Comparison of ENCODE assay signal across 1 cellular context in the genomic region with DNA sequence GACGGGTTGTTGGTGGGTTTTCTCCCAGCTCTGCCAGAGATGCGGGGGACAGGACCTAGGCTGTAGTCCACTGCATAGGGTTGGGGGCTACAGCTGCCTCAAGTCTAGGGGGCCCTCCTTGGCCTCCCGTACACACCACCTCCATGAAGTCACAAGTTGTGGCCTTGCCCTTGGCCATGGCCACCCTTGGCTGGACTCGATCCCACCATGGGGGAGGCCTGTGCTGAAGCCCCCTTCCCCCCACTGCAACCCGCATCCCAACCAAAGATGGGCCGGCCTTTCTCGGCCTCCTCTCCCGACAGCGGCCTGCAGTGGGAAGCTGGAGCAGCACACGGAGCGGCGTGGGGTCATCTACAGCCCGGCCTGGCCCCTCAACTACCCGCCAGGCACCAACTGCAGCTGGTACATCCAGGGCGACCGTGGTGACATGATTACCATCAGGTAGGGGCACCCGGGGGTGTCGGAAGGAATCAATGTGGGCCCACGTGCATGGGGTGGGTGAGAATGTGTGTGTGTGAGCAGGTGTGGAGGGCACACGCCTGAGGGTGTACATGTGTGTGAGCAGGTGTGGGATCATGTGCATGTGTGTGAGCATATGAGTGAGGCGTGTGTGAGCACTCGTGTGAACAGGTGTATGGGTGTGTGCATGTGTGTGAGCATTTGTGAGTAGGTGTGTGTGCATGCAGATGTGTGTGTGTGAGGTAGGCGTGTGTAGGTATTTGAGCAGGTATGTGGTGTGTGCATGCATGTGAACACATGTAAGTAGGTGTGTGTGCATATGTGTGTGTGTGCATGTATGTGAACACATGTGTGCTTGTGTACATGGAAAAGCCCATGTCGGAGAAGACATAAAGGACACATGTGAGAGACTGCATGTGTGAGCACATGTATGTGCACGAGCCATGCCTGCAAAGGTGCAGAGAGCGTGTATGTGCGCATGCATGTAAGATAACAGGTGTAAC.
A peak's percentile ranks its signal among the peaks of the same experiment; 100 is the strongest.
TF ChIP-seq lines count a peak whose summit lies in the region.

No MANE protein-coding gene starts in this region.

TF ChIP-seq in HEK293, 187 proteins besides CTCF, POLR2A, EP300 and RAD21 (continued from another document):
- TF ChIP-seq ZNF600 (tag by site-specific recombination; IDR thresholded peaks at IDR 0.05) (no peak), RBAK (tag by site-specific recombination; IDR thresholded peaks at IDR 0.05) (no peak), KLF10 (tag by site-specific recombination; IDR thresholded peaks at IDR 0.05) (no peak), ZNF324 (tag by site-specific recombination; IDR thresholded peaks at IDR 0.05) (no peak), ZFP37 (tag by site-specific recombination; IDR thresholded peaks at IDR 0.05) (no peak), ZNF626 (tag by site-specific recombination; IDR thresholded peaks at IDR 0.05) (no peak), ZIC2 (tag by site-specific recombination; IDR thresholded peaks at IDR 0.05) (no peak), ZNF37A (tag by site-specific recombination; IDR thresholded peaks at IDR 0.05) (no peak), ZNF391 (tag by site-specific recombination; IDR thresholded peaks at IDR 0.05; ENCODE audit: borderline replicate concordance, low read depth) (no peak)
- TF ChIP-seq, protein P1, sequence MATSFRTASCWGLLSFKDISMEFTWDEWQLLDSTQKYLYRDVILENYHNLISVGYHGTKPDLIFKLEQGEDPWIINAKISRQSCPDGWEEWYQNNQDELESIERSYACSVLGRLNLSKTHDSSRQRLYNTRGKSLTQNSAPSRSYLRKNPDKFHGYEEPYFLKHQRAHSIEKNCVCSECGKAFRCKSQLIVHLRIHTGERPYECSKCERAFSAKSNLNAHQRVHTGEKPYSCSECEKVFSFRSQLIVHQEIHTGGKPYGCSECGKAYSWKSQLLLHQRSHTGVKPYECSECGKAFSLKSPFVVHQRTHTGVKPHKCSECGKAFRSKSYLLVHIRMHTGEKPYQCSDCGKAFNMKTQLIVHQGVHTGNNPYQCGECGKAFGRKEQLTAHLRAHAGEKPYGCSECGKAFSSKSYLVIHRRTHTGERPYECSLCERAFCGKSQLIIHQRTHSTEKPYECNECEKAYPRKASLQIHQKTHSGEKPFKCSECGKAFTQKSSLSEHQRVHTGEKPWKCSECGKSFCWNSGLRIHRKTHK (tag by site-specific recombination; IDR thresholded peaks at IDR 0.05): no peak
- TF ChIP-seq, protein P2, sequence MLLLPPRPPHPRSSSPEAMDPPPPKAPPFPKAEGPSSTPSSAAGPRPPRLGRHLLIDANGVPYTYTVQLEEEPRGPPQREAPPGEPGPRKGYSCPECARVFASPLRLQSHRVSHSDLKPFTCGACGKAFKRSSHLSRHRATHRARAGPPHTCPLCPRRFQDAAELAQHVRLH (tag by site-specific recombination; IDR thresholded peaks at IDR 0.05): no peak
- TF ChIP-seq, protein P3, sequence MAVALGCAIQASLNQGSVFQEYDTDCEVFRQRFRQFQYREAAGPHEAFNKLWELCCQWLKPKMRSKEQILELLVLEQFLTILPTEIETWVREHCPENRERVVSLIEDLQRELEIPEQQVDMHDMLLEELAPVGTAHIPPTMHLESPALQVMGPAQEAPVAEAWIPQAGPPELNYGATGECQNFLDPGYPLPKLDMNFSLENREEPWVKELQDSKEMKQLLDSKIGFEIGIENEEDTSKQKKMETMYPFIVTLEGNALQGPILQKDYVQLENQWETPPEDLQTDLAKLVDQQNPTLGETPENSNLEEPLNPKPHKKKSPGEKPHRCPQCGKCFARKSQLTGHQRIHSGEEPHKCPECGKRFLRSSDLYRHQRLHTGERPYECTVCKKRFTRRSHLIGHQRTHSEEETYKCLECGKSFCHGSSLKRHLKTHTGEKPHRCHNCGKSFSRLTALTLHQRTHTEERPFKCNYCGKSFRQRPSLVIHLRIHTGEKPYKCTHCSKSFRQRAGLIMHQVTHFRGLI (tag by site-specific recombination; IDR thresholded peaks at IDR 0.05): no peak
- TF ChIP-seq, protein P4, sequence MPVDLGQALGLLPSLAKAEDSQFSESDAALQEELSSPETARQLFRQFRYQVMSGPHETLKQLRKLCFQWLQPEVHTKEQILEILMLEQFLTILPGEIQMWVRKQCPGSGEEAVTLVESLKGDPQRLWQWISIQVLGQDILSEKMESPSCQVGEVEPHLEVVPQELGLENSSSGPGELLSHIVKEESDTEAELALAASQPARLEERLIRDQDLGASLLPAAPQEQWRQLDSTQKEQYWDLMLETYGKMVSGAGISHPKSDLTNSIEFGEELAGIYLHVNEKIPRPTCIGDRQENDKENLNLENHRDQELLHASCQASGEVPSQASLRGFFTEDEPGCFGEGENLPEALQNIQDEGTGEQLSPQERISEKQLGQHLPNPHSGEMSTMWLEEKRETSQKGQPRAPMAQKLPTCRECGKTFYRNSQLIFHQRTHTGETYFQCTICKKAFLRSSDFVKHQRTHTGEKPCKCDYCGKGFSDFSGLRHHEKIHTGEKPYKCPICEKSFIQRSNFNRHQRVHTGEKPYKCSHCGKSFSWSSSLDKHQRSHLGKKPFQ (tag by site-specific recombination; IDR thresholded peaks at IDR 0.05): peak; percentile 98
